18 cellular contexts compared by ENCODE assay signal in the genomic region with DNA sequence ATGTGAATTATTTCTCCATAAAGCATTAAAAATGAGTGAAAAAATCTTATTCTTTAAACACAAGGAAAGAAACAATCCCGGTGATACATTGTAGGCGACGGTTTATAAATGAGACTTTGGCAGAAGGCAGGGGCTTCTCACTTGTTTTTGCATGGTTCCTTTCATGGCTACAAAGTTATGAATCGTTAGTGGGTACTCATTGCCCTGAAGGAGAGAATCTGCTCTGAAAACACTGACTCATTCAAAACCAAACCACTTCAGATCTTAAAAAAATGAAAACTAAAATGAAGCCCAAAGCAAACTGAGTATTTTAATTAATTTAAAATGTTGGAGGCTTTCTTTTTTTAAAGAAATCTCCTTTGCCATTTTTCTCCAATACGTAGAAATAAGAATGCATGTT. TPM values are rescaled to one million over a fixed set of nuclear protein-coding genes. Genes with fewer than 3 reads are reported as not detected.
DNase-seq lines count a peak whose midpoint lies in the region; ATAC-seq, FAIRE-seq and TF ChIP-seq lines count a peak whose summit lies in the region.
"Had no signal": no experiment of that assay in that cellular context is flagged by ENCODE, and none has a peak within 500 bp of the region (broad histone marks: within the 10 kb centered on the region; RNA-seq: fewer than 3 reads in every experiment).

No MANE protein-coding gene starts in this region.

- no peak for TF ChIP-seq CTCF in bronchial epithelial cell (IDR thresholded peaks at IDR 0.05; ENCODE audit: insufficient read depth, low read length, severe bottlenecking)

- peaks cover 4% of the 10 kb centered on the region for H3K4me1 Mint-ChIP-seq in activated naive CD4-positive, alpha-beta T cell treated with anti-CD3 and anti-CD28 coated beads, Interleukin-2, amount 10 ng/mL, durations not matched to agents 7 days and 5 days

- H3K4me3 Mint-ChIP-seq in activated naive CD4-positive, alpha-beta T cell treated with anti-CD3 and anti-CD28 coated beads, Interleukin-2, amount 10 ng/mL, durations not matched to agents 7 days and 5 days: no peak overlapping the region
- H3K4me3 Mint-ChIP-seq: activated naive CD8-positive, alpha-beta T cell treated with anti-CD3 and anti-CD28 coated beads, Interleukin-2, amount 10 ng/mL, durations not matched to agents 7 days and 5 days; B cell had no signal

- peak; percentile 91 to 93 for ATAC-seq in activated naive CD4-positive, alpha-beta T cell treated with anti-CD3 and anti-CD28 coated beads, Interleukin-2, amount 50 U/mL, for 72 hours
- ATAC-seq in stimulated activated naive CD8-positive, alpha-beta T cell treated with anti-CD3 and anti-CD28 coated beads, Interleukin-15, Interleukin-2, amounts not matched to agents 100 U/mL and 50 U/mL, for 24 hours: peak; percentile 87
- ATAC-seq: left colon, Panc1 had no signal

- no peak for DNase-seq in activated naive CD4-positive, alpha-beta T cell treated with anti-CD3 and anti-CD28 coated beads, Interleukin-2, amount 50 U/mL, for 72 hours (ENCODE audit: low spot score in 2 of 2)
- DNase-seq in activated naive CD4-positive, alpha-beta T cell treated with anti-CD3 and anti-CD28 coated beads, Interleukin-2, amount 10 ng/mL, durations not matched to agents 7 days and 5 days: no peak
- DNase-seq in RPMI7951 (ENCODE audit: low read depth) (peak; percentile 82), bronchial epithelial cell (ENCODE audit: low read depth) (peak; percentile 64), nucleus accumbens (lab: John Stamatoyannopoulos, UW) (no peak), Kasumi-1 (lab: John Stamatoyannopoulos, UW) (no peak), GDM1 (lab: John Stamatoyannopoulos, UW) (no peak)
- no peak for DNase-seq in stimulated activated naive CD8-positive, alpha-beta T cell treated with anti-CD3 and anti-CD28 coated beads, Interleukin-15, Interleukin-2, amounts not matched to agents 100 U/mL and 50 U/mL, for 24 hours
- DNase-seq: activated naive CD8-positive, alpha-beta T cell treated with anti-CD3 and anti-CD28 coated beads, Interleukin-2, amount 10 ng/mL, durations not matched to agents 7 days and 5 days; DMS153; KBM-7; left colon; NCI-H1436; NCI-H510A; testis had no signal

- no peak overlapping the region for H3K4me3 ChIP-seq in bronchial epithelial cell (ENCODE audit: low read depth, low read length)
- H3K4me3 ChIP-seq: testis had no signal

- peak overlapping the region; percentile 85 to 92 for H3K27ac Mint-ChIP-seq in activated naive CD4-positive, alpha-beta T cell treated with anti-CD3 and anti-CD28 coated beads, Interleukin-2, amount 50 U/mL, for 72 hours
- no peak overlapping the region for H3K27ac Mint-ChIP-seq in activated naive CD4-positive, alpha-beta T cell treated with anti-CD3 and anti-CD28 coated beads, Interleukin-2, amount 10 ng/mL, durations not matched to agents 7 days and 5 days
- H3K27ac Mint-ChIP-seq: activated naive CD8-positive, alpha-beta T cell treated with anti-CD3 and anti-CD28 coated beads, Interleukin-2, amount 10 ng/mL, durations not matched to agents 7 days and 5 days; B cell; progenitor cell of endocrine pancreas had no signal

- no peaks in the 10 kb centered on the region for H3K9me3 Mint-ChIP-seq in activated naive CD4-positive, alpha-beta T cell treated with anti-CD3 and anti-CD28 coated beads, Interleukin-2, amount 50 U/mL, for 72 hours
- peaks cover 1% of the 10 kb centered on the region for H3K9me3 Mint-ChIP-seq in activated naive CD4-positive, alpha-beta T cell treated with anti-CD3 and anti-CD28 coated beads, Interleukin-2, amount 10 ng/mL, durations not matched to agents 7 days and 5 days

- H3K36me3 ChIP-seq in bronchial epithelial cell (ENCODE audit: control insufficient read depth, insufficient read depth, low read length): no peaks in the 10 kb centered on the region

- FAIRE-seq in bronchial epithelial cell (lab: Jason Lieb, UNC): no peak

- H3K36me3 Mint-ChIP-seq in activated naive CD4-positive, alpha-beta T cell treated with anti-CD3 and anti-CD28 coated beads, Interleukin-2, amount 50 U/mL, for 72 hours: peaks cover 9 to 42% of the 10 kb centered on the region in 2 donors
- H3K36me3 Mint-ChIP-seq in activated naive CD4-positive, alpha-beta T cell treated with anti-CD3 and anti-CD28 coated beads, Interleukin-2, amount 10 ng/mL, durations not matched to agents 7 days and 5 days: peaks cover 38% of the 10 kb centered on the region

- CTCF ChIA-PET in activated naive CD4-positive, alpha-beta T cell treated with anti-CD3 and anti-CD28 coated beads, Interleukin-2, amount 10 ng/mL, durations not matched to agents 7 days and 5 days (lab: Charles Lee): no interaction called here

- no peaks in the 10 kb centered on the region for H3K27me3 ChIP-seq in bronchial epithelial cell (ENCODE audit: control insufficient read depth, insufficient read depth, low read length)
- H3K27me3 ChIP-seq: testis had no signal

- H3K27me3 Mint-ChIP-seq in activated naive CD4-positive, alpha-beta T cell treated with anti-CD3 and anti-CD28 coated beads, Interleukin-2, amount 10 ng/mL, durations not matched to agents 7 days and 5 days: no peaks in the 10 kb centered on the region
- H3K27me3 Mint-ChIP-seq: activated naive CD8-positive, alpha-beta T cell treated with anti-CD3 and anti-CD28 coated beads, Interleukin-2, amount 10 ng/mL, durations not matched to agents 7 days and 5 days; B cell; progenitor cell of endocrine pancreas had no signal

RNA-seq across cellular contexts. Expression of gene AMIGO2, which starts 41.4 kb away (rescaled TPM):
- total RNA-seq in activated naive CD4-positive, alpha-beta T cell treated with anti-CD3 and anti-CD28 coated beads, Interleukin-2, amount 50 U/mL, for 72 hours: 10 to 100 TPM; 11.8 to 39.2 TPM
- total RNA-seq in RPMI7951 (2014; rRNA removed; shearing (Covaris generic)): 15.7 and 22.9 TPM in 2 replicates
- 3.7 and 61.1 TPM in 2 replicates for total RNA-seq in bronchial epithelial cell

RNA-seq across cellular contexts. Expression of gene PCED1B, which starts 41.7 kb away (rescaled TPM):
- 100 to 1,000 TPM in 1 of 2 donors, 10 to 100 TPM in 1; 92.5 to 149 TPM for total RNA-seq in activated naive CD4-positive, alpha-beta T cell treated with anti-CD3 and anti-CD28 coated beads, Interleukin-2, amount 50 U/mL, for 72 hours
- total RNA-seq in RPMI7951 (2014; rRNA removed; shearing (Covaris generic)): 1.6 and 4.2 TPM in 2 replicates
- total RNA-seq in bronchial epithelial cell: 0.51 and 1.3 TPM in 2 replicates

Comparison
In these comparisons a context has a peak if more than half of its experiments do, and no peak if none do; other contexts are left out.
1. DNase-seq: peak in RPMI7951 (single experiment) and bronchial epithelial cell (single experiment); none in activated naive CD4-positive, alpha-beta T cell treated with anti-CD3 and anti-CD28 coated beads, Interleukin-2, amount 50 U/mL, for 72 hours (0 of 2), activated naive CD4-positive, alpha-beta T cell treated with anti-CD3 and anti-CD28 coated beads, Interleukin-2, amount 10 ng/mL, durations not matched to agents 7 days and 5 days (single experiment), stimulated activated naive CD8-positive, alpha-beta T cell treated with anti-CD3 and anti-CD28 coated beads, Interleukin-15, Interleukin-2, amounts not matched to agents 100 U/mL and 50 U/mL, for 24 hours (single experiment), nucleus accumbens (0 of 56), Kasumi-1 (0 of 2) and GDM1 (single experiment).
2. RNA of gene PCED1B, which starts 41.7 kb away (total RNA-seq): 92.5 to 149 TPM in activated naive CD4-positive, alpha-beta T cell treated with anti-CD3 and anti-CD28 coated beads, Interleukin-2, amount 50 U/mL, for 72 hours; 1.6 to 4.2 TPM in RPMI7951 and 0.51 to 1.3 TPM in bronchial epithelial cell; every median in the first group is over 10 times any median in the second.